ENCODE assay signal across 18 cellular contexts in genomic region chr7:90894122-90894521, GRCh38.
DNase-seq lines count a peak whose midpoint lies in the region; ATAC-seq, FAIRE-seq and TF ChIP-seq lines count a peak whose summit lies in the region.
"Had no signal": no experiment of that assay in that cellular context is flagged by ENCODE, and none has a peak within 500 bp of the region (broad histone marks: within the 10 kb centered on the region; RNA-seq: fewer than 3 reads in every experiment).

No MANE protein-coding gene starts in this region.

- intact Hi-C loops in HepG2 (cut with micrococcal nuclease; ENCODE audit: unreplicated experiment), result no loop called here

- H3K9me3 ChIP-seq in HEK293 (ENCODE audit: control insufficient read depth, insufficient read depth, low read depth, low read length) (no peaks in the 10 kb centered on the region), HepG2 (ENCODE audit: low read length) (no peaks in the 10 kb centered on the region), Peyer's patch (no peaks in the 10 kb centered on the region)
- H3K9me3 ChIP-seq: BLaER1 had no signal

- H3K4me1 ChIP-seq in HEK293 (ENCODE audit: control insufficient read depth, insufficient read depth, low read length), result no peaks in the 10 kb centered on the region
- H3K4me1 ChIP-seq in HepG2 (ENCODE audit: insufficient read depth, low read length), result no peaks in the 10 kb centered on the region
- no peaks in the 10 kb centered on the region for H3K4me1 ChIP-seq in Peyer's patch
- H3K4me1 ChIP-seq: BLaER1 had no signal

- CTCF ChIA-PET in HEK293 (lab: Yijun Ruan, JAX), result no interaction called here
- CTCF ChIA-PET in HepG2 (lab: Yijun Ruan, JAX; ENCODE audit: low intra/inter-chr PET ratio, low total read pairs), result no interaction called here

- ATAC-seq in HepG2 (no peak), GM21737 (IDR thresholded peaks at IDR 0.05; ENCODE audit: unreplicated experiment) (no peak)
- ATAC-seq: CD8-positive, alpha-beta T cell had no signal

- H3K27me3 ChIP-seq in HepG2 (ENCODE audit: control insufficient read depth in 1 of 2, insufficient read depth in 2 of 2, low read length in 2 of 2), result no peaks in the 10 kb centered on the region
- no peaks in the 10 kb centered on the region for H3K27me3 ChIP-seq in Peyer's patch
- H3K27me3 ChIP-seq: BLaER1 had no signal

- TF ChIP-seq RAD21 in HepG2 (CRISPR knock-in tag; IDR thresholded peaks at IDR 0.05), result no peak

- WGBS in HepG2 (ENCODE audit: low lambda C conversion rate), result 37% methylated on average over 3 of the region's 3 CpGs

- in situ Hi-C loops in HepG2 (cut with HindIII; ENCODE audit: extremely low pct_ligation_motif_present, low pct_unique_long_range_greater_than_20kb), result no loop called here

- H3K9ac ChIP-seq in HepG2 (ENCODE audit: insufficient read depth, low read depth, low read length), result no peak overlapping the region
- H3K9ac ChIP-seq: BLaER1, GM23248 had no signal

- POLR2A ChIA-PET in HEK293 (lab: Yijun Ruan, JAX) (no interaction called here), HepG2 (lab: Yijun Ruan, JAX) (no interaction called here)

- H3K4me3 ChIP-seq in HEK293 (ENCODE audit: low read depth, low read length) (no peak overlapping the region), HepG2 (replicated peaks in 1 of 3; ENCODE audit: insufficient read depth in 1 of 3, low read depth in 2 of 3, low read length in 3 of 3) (no peak overlapping the region), Peyer's patch (no peak overlapping the region)
- H3K4me3 ChIP-seq: BLaER1, GM23248 had no signal

- H3K4me2 ChIP-seq in HepG2 (ENCODE audit: low read depth, low read length), result no peak overlapping the region
- H3K4me2 ChIP-seq: BLaER1 had no signal

- no peak for TF ChIP-seq POLR2A in HepG2 (IDR thresholded peaks at IDR 0.05; ENCODE audit: insufficient read depth in 1 of 2, low read depth in 2 of 2, low read length in 2 of 2)
- TF ChIP-seq POLR2A in Peyer's patch (IDR thresholded peaks at IDR 0.05), result no peak

- no peaks in the 10 kb centered on the region for H3K79me2 ChIP-seq in HepG2 (ENCODE audit: insufficient read depth, low read length)

- FAIRE-seq in D721Med (lab: Jason Lieb, UNC), result peak; percentile 66
- no peak for FAIRE-seq in HepG2 (lab: Jason Lieb, UNC)
- peak; percentile 37 for FAIRE-seq in urothelium cell line (lab: Jason Lieb, UNC)

- no peaks in the 10 kb centered on the region for H4K20me1 ChIP-seq in HepG2 (ENCODE audit: insufficient read depth, low read length)
- H4K20me1 ChIP-seq: BLaER1 had no signal

- no peak overlapping the region for H2AFZ ChIP-seq in HepG2 (ENCODE audit: low read length)
- H2AFZ ChIP-seq: GM23248 had no signal

- H3K36me3 ChIP-seq in HEK293 (ENCODE audit: control insufficient read depth in 2 of 2, insufficient read depth in 1 of 2, low read length in 2 of 2) (no peaks in the 10 kb centered on the region), HepG2 (replicated peaks in 1 of 2; ENCODE audit: control insufficient read depth in 1 of 2, insufficient read depth in 2 of 2, low read length in 2 of 2) (no peaks in the 10 kb centered on the region), Peyer's patch (no peaks in the 10 kb centered on the region)
- H3K36me3 ChIP-seq: BLaER1 had no signal

- TF ChIP-seq EP300 in HepG2 (IDR thresholded peaks at IDR 0.05; ENCODE audit: low read depth in 2 of 2, low read length in 2 of 2) (no peak), HepG2 (CRISPR knock-in tag; IDR thresholded peaks at IDR 0.05; ENCODE audit: borderline replicate concordance) (no peak)

- H3K27ac ChIP-seq in HEK293 (ENCODE audit: extremely low read depth, low read depth, low read length) (no peak overlapping the region), HepG2 (ENCODE audit: extremely low read length, insufficient read depth, low read length) (no peak overlapping the region), Peyer's patch (no peak overlapping the region)
- H3K27ac ChIP-seq: BLaER1, GM23248 had no signal

- TF ChIP-seq CTCF in D721Med (IDR thresholded peaks at IDR 0.05; ENCODE audit: insufficient read depth, missing control alignments) (no peak), HEK293 (tag by site-specific recombination; IDR thresholded peaks at IDR 0.05) (no peak), HepG2 (CRISPR knock-in tag; IDR thresholded peaks at IDR 0.05) (no peak), Peyer's patch (IDR thresholded peaks at IDR 0.05) (no peak)

- no peak for DNase-seq in D721Med (ENCODE audit: insufficient read length, low spot score)
- no peak for DNase-seq in HepG2 (ENCODE audit: low spot score)
- no peak for DNase-seq in urothelium cell line (ENCODE audit: low spot score)
- DNase-seq in Peyer's patch, result no peak
- DNase-seq in SK-N-DZ (ENCODE audit: low spot score), result no peak
- DNase-seq: 8988T; Calu3; CD8-positive, alpha-beta T cell; DMS 273 treated with DMSO at 0.1 percent for 48 hours; DMS79; GDM1; GM23248; HCEC 1CT; HFFc6; KG1 had no signal

- BruUV-seq in HepG2 (replicated peaks; lab: Mats Ljungman, UMichigan), result no TSS peak

TF ChIP-seq in HEK293, 187 proteins besides CTCF, POLR2A, EP300 and RAD21:
- TF ChIP-seq ZNF248 (tag by site-specific recombination; IDR thresholded peaks at IDR 0.05), result no peak
- no peak for TF ChIP-seq ZNF423 (tag by site-specific recombination; IDR thresholded peaks at IDR 0.05)
- no peak for TF ChIP-seq SCRT1 (tag by site-specific recombination; IDR thresholded peaks at IDR 0.05; ENCODE audit: borderline replicate concordance)
- TF ChIP-seq, protein P1, sequence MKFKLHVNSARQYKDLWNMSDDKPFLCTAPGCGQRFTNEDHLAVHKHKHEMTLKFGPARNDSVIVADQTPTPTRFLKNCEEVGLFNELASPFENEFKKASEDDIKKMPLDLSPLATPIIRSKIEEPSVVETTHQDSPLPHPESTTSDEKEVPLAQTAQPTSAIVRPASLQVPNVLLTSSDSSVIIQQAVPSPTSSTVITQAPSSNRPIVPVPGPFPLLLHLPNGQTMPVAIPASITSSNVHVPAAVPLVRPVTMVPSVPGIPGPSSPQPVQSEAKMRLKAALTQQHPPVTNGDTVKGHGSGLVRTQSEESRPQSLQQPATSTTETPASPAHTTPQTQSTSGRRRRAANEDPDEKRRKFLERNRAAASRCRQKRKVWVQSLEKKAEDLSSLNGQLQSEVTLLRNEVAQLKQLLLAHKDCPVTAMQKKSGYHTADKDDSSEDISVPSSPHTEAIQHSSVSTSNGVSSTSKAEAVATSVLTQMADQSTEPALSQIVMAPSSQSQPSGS (tag by site-specific recombination; IDR thresholded peaks at IDR 0.05; ENCODE audit: low read depth), result 0 out of 2 replicates have a peak, but pooled peaks have one; percentile 41
- TF ChIP-seq KLF1 (tag by site-specific recombination; IDR thresholded peaks at IDR 0.05), result no peak
- TF ChIP-seq ZNF19 (tag by site-specific recombination; IDR thresholded peaks at IDR 0.05; ENCODE audit: low read depth), result no peak
TF ChIP-seq in HEK293: peak in this region for 1.

TF ChIP-seq in HepG2, 621 proteins besides CTCF, POLR2A, EP300 and RAD21:
- TF ChIP-seq CEBPB (IDR thresholded peaks at IDR 0.05; ENCODE audit: borderline replicate concordance, low read depth, low read length) (0 out of 2 replicates have a peak, but pooled peaks have one; percentile 16), KLF15 (CRISPR knock-in tag; IDR thresholded peaks at IDR 0.05; ENCODE audit: borderline replicate concordance) (no peak)
